8 cellular contexts compared by ENCODE assay signal in genomic region chr17:29138184-29138955, GRCh38. TPM values are rescaled to one million over a fixed set of nuclear protein-coding genes. Genes with fewer than 3 reads are reported as not detected.
A peak's percentile ranks its signal among the peaks of the same experiment; 100 is the strongest.
DNase-seq lines count a peak whose midpoint lies in the region; ATAC-seq lines count a peak whose summit lies in the region.

No MANE protein-coding gene starts in this region.

- DNase-seq in EH (ENCODE audit: low read depth) (peak; percentile 47), Kasumi-1 (lab: John Stamatoyannopoulos, UW) (peak; percentile 74 to 80), COLO829 (ENCODE audit: low spot score) (no peak), NCI-H1436 treated with DMSO at 0.1 percent for 48 hours (lab: John Stamatoyannopoulos, UW) (no peak), NCI-H510A treated with DMSO at 0.1 percent for 48 hours (lab: John Stamatoyannopoulos, UW) (no peak)
- peak; percentile 70 for DNase-seq in activated naive CD4-positive, alpha-beta T cell treated with anti-CD3 and anti-CD28 coated beads, Interleukin-2, amount 50 U/mL, for 16 hours
- peak in 5 of 9 donors; percentile 18 to 61 (median 27) for DNase-seq in naive thymus-derived CD4-positive, alpha-beta T cell

- peaks cover 0 to 10% (median 0%) of the 10 kb centered on the region in 5 donors for H3K36me3 Mint-ChIP-seq in naive thymus-derived CD4-positive, alpha-beta T cell

- peak overlapping the region; percentile 76 for H3K4me3 ChIP-seq in naive thymus-derived CD4-positive, alpha-beta T cell (ENCODE audit: low read length)

- no peaks in the 10 kb centered on the region for H3K27me3 ChIP-seq in naive thymus-derived CD4-positive, alpha-beta T cell (ENCODE audit: control insufficient read depth in 2 of 2, insufficient read depth in 2 of 2, low read length in 2 of 2)

- H3K36me3 ChIP-seq in naive thymus-derived CD4-positive, alpha-beta T cell (ENCODE audit: control insufficient read depth in 2 of 3, insufficient read depth in 3 of 3, low read length in 3 of 3) = peaks cover 0 to 21% (median 0%) of the 10 kb centered on the region in 3 experiments

- peaks cover 44 to 68% (median 63%) of the 10 kb centered on the region in 7 donors for H3K4me1 Mint-ChIP-seq in naive thymus-derived CD4-positive, alpha-beta T cell

- H3K9me3 ChIP-seq in naive thymus-derived CD4-positive, alpha-beta T cell (ENCODE audit: control insufficient read depth in 2 of 3, low read length in 3 of 3) = no peaks in the 10 kb centered on the region

- peak overlapping the region; percentile 88 to 98 (median 96) for H3K27ac Mint-ChIP-seq in naive thymus-derived CD4-positive, alpha-beta T cell

- peak; percentile 6 for ATAC-seq in naive thymus-derived CD4-positive, alpha-beta T cell
- no peak for ATAC-seq in GM21786 (IDR thresholded peaks at IDR 0.05; ENCODE audit: unreplicated experiment)

- POLR2A ChIA-PET in naive thymus-derived CD4-positive, alpha-beta T cell (lab: Charles Lee) = interaction anchor here (0.7 to 3.8 kb wide), 12 partner anchors 8 to 754 kb away, joined by 3 to 28 read pairs (median 4); partner anchors contain the start of genes MYO18A and PHF12

- CTCF ChIA-PET in naive thymus-derived CD4-positive, alpha-beta T cell (lab: Charles Lee) = interaction anchor here (0.7 to 14.3 kb wide), 10 partner anchors 7 to 193 kb away, joined by 3 to 230 read pairs (median 4); partner anchors contain the start of gene MYO18A

- peak overlapping the region; percentile 79 for H3K27ac ChIP-seq in naive thymus-derived CD4-positive, alpha-beta T cell (ENCODE audit: low read depth, low read length)

- peak overlapping the region; percentile 83 to 98 (median 91) for H3K4me3 Mint-ChIP-seq in naive thymus-derived CD4-positive, alpha-beta T cell

- peaks cover 32 to 37% of the 10 kb centered on the region in 2 donors for H3K4me1 ChIP-seq in naive thymus-derived CD4-positive, alpha-beta T cell (ENCODE audit: control insufficient read depth in 2 of 2, insufficient read depth in 2 of 2, low read length in 2 of 2)

- intact Hi-C loops in naive thymus-derived CD4-positive, alpha-beta T cell (cut with micrococcal nuclease) = no loop called here

- H3K27me3 Mint-ChIP-seq in naive thymus-derived CD4-positive, alpha-beta T cell = no peaks in the 10 kb centered on the region

- H3K9me3 Mint-ChIP-seq in naive thymus-derived CD4-positive, alpha-beta T cell = no peaks in the 10 kb centered on the region

RNA-seq across cellular contexts. Expression of gene MYO18A, which starts 41.8 kb away (rescaled TPM):
- total RNA-seq in naive thymus-derived CD4-positive, alpha-beta T cell = 100 to 1,000 TPM in 3 of 5 experiments, 10 to 100 TPM in 2; 89.5 to 144 (median 103) TPM
- polyA plus RNA-seq in naive thymus-derived CD4-positive, alpha-beta T cell = 10 to 100 TPM; 10.2 to 23.2 TPM

Comparison
In these comparisons a context has a peak if more than half of its experiments do, and no peak if none do; other contexts are left out.
1. DNase-seq: peak in EH (single experiment), Kasumi-1 (2 of 2), activated naive CD4-positive, alpha-beta T cell treated with anti-CD3 and anti-CD28 coated beads, Interleukin-2, amount 50 U/mL, for 16 hours (single experiment) and naive thymus-derived CD4-positive, alpha-beta T cell (5 of 9); none in COLO829 (single experiment), NCI-H1436 treated with DMSO at 0.1 percent for 48 hours (single experiment) and NCI-H510A treated with DMSO at 0.1 percent for 48 hours (single experiment).